Comparison of ENCODE assay signal across 1 cellular context in the genomic region with DNA sequence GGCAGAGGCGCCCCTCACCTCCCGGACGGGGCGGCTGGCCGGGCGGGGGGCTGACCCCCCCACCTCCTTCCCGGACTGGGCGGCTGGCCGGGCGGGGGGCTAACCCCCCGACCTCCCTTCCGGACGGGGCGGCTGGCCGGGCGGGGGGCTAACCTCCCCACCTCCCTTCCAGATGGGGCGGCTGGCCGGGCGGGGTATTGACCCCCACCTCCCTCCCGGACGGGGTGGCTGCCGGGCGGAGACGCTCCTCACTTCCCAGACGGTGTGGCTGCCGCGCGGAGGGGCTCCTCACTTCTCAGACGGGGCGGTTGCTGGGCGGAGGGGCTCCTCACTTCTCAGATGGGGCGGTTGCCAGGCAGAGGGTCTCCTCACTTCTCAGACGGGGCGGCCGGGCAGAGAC. TPM values are rescaled to one million over a fixed set of nuclear protein-coding genes. Genes with fewer than 3 reads are reported as not detected.
"Had no signal": no experiment of that assay in that cellular context is flagged by ENCODE, and none has a peak within 500 bp of the region (broad histone marks: within the 10 kb centered on the region; RNA-seq: fewer than 3 reads in every experiment).

No MANE protein-coding gene starts in this region.

RNA-seq across cellular contexts. Expression of gene ST6GALNAC3, which starts 37.8 kb away (rescaled TPM):
- total RNA-seq: LHCN-M2 had no signal
